Comparison of ENCODE assay signal across 20 cellular contexts in genomic region chr1:235402457-235403200, GRCh38. TPM values are rescaled to one million over a fixed set of nuclear protein-coding genes. Genes with fewer than 3 reads are reported as not detected.
A peak's percentile ranks its signal among the peaks of the same experiment; 100 is the strongest.
DNase-seq lines count a peak whose midpoint lies in the region; ATAC-seq and TF ChIP-seq lines count a peak whose summit lies in the region.
"Had no signal": no experiment of that assay in that cellular context is flagged by ENCODE, and none has a peak within 500 bp of the region (broad histone marks: within the 10 kb centered on the region; RNA-seq: fewer than 3 reads in every experiment).

No MANE protein-coding gene starts in this region.

- H3K9me2 ChIP-seq in PC-3 (replicated peaks; ENCODE audit: low read length): no peaks in the 10 kb centered on the region

- no peak overlapping the region for H3K4me2 ChIP-seq in PC-3 (ENCODE audit: low read length)
- H3K4me2 ChIP-seq: KMS-11 had no signal

- TF ChIP-seq EP300 in ovary (IDR thresholded peaks at IDR 0.05): no peak

- TF ChIP-seq POLR2A in ovary (IDR thresholded peaks at IDR 0.05): no peak

- intact Hi-C loops in PC-3 (cut with micrococcal nuclease) (no loop called here), posterior vena cava (cut with DNase I) (no loop called here), ovary (cut with DNase I) (no loop called here)

- H3K36me3 ChIP-seq in PC-3 (ENCODE audit: low read depth, low read length): no peaks in the 10 kb centered on the region
- no peaks in the 10 kb centered on the region for H3K36me3 ChIP-seq in ovary
- H3K36me3 ChIP-seq: sigmoid colon had no signal

- ATAC-seq in PC-3 (peak; percentile 31; the same call in 1 of the 2 replicates), HG03045 (IDR thresholded peaks at IDR 0.05; ENCODE audit: unreplicated experiment) (no peak)
- ATAC-seq: heart left ventricle had no signal

- DNase-seq in Daoy (ENCODE audit: low read depth) (peak; percentile 9), PC-3 (peak; percentile 13), epithelial cell of esophagus (ENCODE audit: low read depth) (peak; percentile 39), posterior vena cava (ENCODE audit: low spot score) (peak; percentile 26), ovary (no peak), GM19240 (ENCODE audit: insufficient read length, low spot score) (no peak), NCI-H2227 (lab: John Stamatoyannopoulos, UW; ENCODE audit: unreplicated experiment) (no peak)
- DNase-seq: activated CD4-positive, alpha-beta T cell treated with anti-CD3 and anti-CD28 coated beads for 4 hours; activated naive CD4-positive, alpha-beta T cell treated with Interleukin-2 at 50 U/mL for 16 hours; DMS 273 treated with DMSO at 0.1 percent for 48 hours; dorsolateral prefrontal cortex; heart left ventricle; islet precursor cell; midbrain; NCI-H345; sigmoid colon; stimulated activated CD4-positive, alpha-beta T cell treated with anti-CD3 and anti-CD28 coated beads, Interleukin-4, amount 100 ng/mL, for 1 hour; substantia nigra had no signal

- H3K9me3 ChIP-seq in PC-3 (ENCODE audit: low read length) (no peaks in the 10 kb centered on the region), ovary (no peaks in the 10 kb centered on the region)
- H3K9me3 ChIP-seq: heart left ventricle, sigmoid colon had no signal

- H3F3A ChIP-seq in PC-3 (ENCODE audit: low read length, unreplicated experiment): no peaks in the 10 kb centered on the region

- no peak overlapping the region for H3K27ac ChIP-seq in PC-3 (ENCODE audit: low read length)
- no peak overlapping the region for H3K27ac ChIP-seq in ovary
- H3K27ac ChIP-seq: dorsolateral prefrontal cortex, heart left ventricle, KMS-11, sigmoid colon had no signal

- no peak overlapping the region for H3K4me3 ChIP-seq in PC-3 (ENCODE audit: low read length)
- no peak overlapping the region for H3K4me3 ChIP-seq in epithelial cell of esophagus (ENCODE audit: low read length)
- H3K4me3 ChIP-seq in ovary: no peak overlapping the region
- H3K4me3 ChIP-seq: dorsolateral prefrontal cortex, heart left ventricle, sigmoid colon had no signal

- peaks cover 20% of the 10 kb centered on the region for H3K79me2 ChIP-seq in PC-3 (ENCODE audit: low read length)

- no peaks in the 10 kb centered on the region for H3K27me3 ChIP-seq in PC-3 (ENCODE audit: low read length)
- no peaks in the 10 kb centered on the region for H3K27me3 ChIP-seq in ovary
- H3K27me3 ChIP-seq: dorsolateral prefrontal cortex, heart left ventricle, sigmoid colon had no signal

- TF ChIP-seq CTCF in PC-3 (conservative IDR thresholded peaks at IDR 0.05; ENCODE audit: low read depth, low read length) (no peak), epithelial cell of esophagus (IDR thresholded peaks at IDR 0.05; ENCODE audit: insufficient read depth, low read depth, low read length, missing control alignments) (no peak), ovary (IDR thresholded peaks at IDR 0.05) (no peak)

- POLR2A ChIA-PET in PC-3 (lab: Charles Lee; ENCODE audit: unreplicated experiment): no interaction called here

- H3K9ac ChIP-seq in PC-3 (ENCODE audit: low read length): no peak overlapping the region
- H3K9ac ChIP-seq: KMS-11 had no signal

- no peak overlapping the region for H2AFZ ChIP-seq in PC-3 (ENCODE audit: low read length)

- 93 to 95% (median 93%) methylated on average over 7 of the region's 7 CpGs for WGBS in ovary, 3 donors

- CTCF ChIA-PET in PC-3 (lab: Charles Lee): no interaction called here

- BruUV-seq in PC-3 (replicated peaks; lab: Mats Ljungman, UMichigan): no TSS peak

- 0 out of 2 replicates have a peak, but pooled peaks cover 3% of the 10 kb centered on the region for H3K4me1 ChIP-seq in PC-3 (ENCODE audit: insufficient read depth, low read length)
- H3K4me1 ChIP-seq in ovary (ENCODE audit: insufficient read depth): no peaks in the 10 kb centered on the region
- H3K4me1 ChIP-seq: heart left ventricle, sigmoid colon had no signal

- H4K20me1 ChIP-seq in PC-3 (ENCODE audit: low read length): no peaks in the 10 kb centered on the region

RNA-seq across cellular contexts. Expression of gene TBCE, which starts 35.4 kb away (rescaled TPM):
- total RNA-seq in Daoy (2014; rRNA removed; shearing (Covaris generic)): 31.9 and 71.7 TPM in 2 replicates
- total RNA-seq in PC-3 (2014; rRNA removed): 31.8 and 41.0 TPM in 2 replicates
- total RNA-seq in posterior vena cava: 10 to 100 TPM; 22.2 to 25.2 TPM
- 10 to 100 TPM; 11.8 to 25.5 (median 22.8) TPM for total RNA-seq in ovary
- 10 to 100 TPM; 13.7 to 22.9 TPM for polyA plus RNA-seq in ovary

Comparison
In these comparisons a context has a peak if more than half of its experiments do, and no peak if none do; other contexts are left out.
1. DNase-seq: peak in Daoy (single experiment), PC-3 (single experiment), epithelial cell of esophagus (single experiment) and posterior vena cava (single experiment); none in ovary (0 of 5), GM19240 (single experiment) and NCI-H2227 (single experiment).